10 cellular contexts compared by ENCODE assay signal in the genomic region with DNA sequence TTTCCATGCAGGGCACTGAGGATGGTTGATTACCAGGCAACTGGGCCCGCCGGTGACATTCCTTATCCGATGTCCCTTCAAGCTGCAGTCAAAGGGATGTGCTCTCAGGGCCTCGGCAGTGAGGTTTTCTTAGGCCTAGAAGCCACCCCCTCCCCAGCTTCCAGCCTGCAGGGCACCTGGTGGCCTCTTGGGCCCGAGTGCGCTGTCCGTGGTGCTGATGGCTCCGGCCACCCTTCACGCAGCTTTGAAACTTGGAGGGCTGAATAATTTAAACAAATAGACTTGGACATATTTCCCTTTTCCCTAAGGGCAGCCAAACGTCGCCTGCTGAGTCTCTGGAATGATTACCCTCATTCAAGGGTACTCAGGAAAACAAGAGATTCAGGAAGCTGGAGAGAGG. TPM values are rescaled to one million over a fixed set of nuclear protein-coding genes. Genes with fewer than 3 reads are reported as not detected.
DNase-seq lines count a peak whose midpoint lies in the region; ATAC-seq and TF ChIP-seq lines count a peak whose summit lies in the region.
"Had no signal": no experiment of that assay in that cellular context is flagged by ENCODE, and none has a peak within 500 bp of the region (broad histone marks: within the 10 kb centered on the region; RNA-seq: fewer than 3 reads in every experiment).

No MANE protein-coding gene starts in this region.

- H3K9me3 Mint-ChIP-seq in CD4-positive, CD25-positive, alpha-beta regulatory T cell, result peaks cover 0 to 4% (median 0%) of the 10 kb centered on the region in 7 donors
- H3K9me3 Mint-ChIP-seq: stimulated activated naive CD8-positive, alpha-beta T cell treated with anti-CD3 and anti-CD28 coated beads, Interleukin-15, Interleukin-2, amounts not matched to agents 100 ng/mL and 50 ng/mL, for 24 hours had no signal

- 4% methylated on average over 11 of the region's 11 CpGs for WGBS in liver

- no TSS peak for BruUV-seq in PC-3 (replicated peaks; lab: Mats Ljungman, UMichigan)

- peaks cover 56% of the 10 kb centered on the region for H3K27me3 Mint-ChIP-seq in CD4-positive, CD25-positive, alpha-beta regulatory T cell

- H3K36me3 ChIP-seq in CD4-positive, CD25-positive, alpha-beta regulatory T cell (ENCODE audit: control insufficient read depth, insufficient read depth, low read length), result no peaks in the 10 kb centered on the region
- no peaks in the 10 kb centered on the region for H3K36me3 ChIP-seq in PC-3 (ENCODE audit: low read depth, low read length)
- no peaks in the 10 kb centered on the region for H3K36me3 ChIP-seq in breast epithelium
- no peaks in the 10 kb centered on the region for H3K36me3 ChIP-seq in liver (ENCODE audit: control insufficient read depth in 4 of 4, insufficient read depth in 3 of 4, low read depth in 1 of 4, low read length in 3 of 4)

- no peak overlapping the region for H3K27ac Mint-ChIP-seq in CD4-positive, CD25-positive, alpha-beta regulatory T cell
- H3K27ac Mint-ChIP-seq: stimulated activated naive CD8-positive, alpha-beta T cell treated with anti-CD3 and anti-CD28 coated beads, Interleukin-15, Interleukin-2, amounts not matched to agents 100 ng/mL and 50 ng/mL, for 24 hours had no signal

- no peaks in the 10 kb centered on the region for H3K9me3 ChIP-seq in CD4-positive, CD25-positive, alpha-beta regulatory T cell (ENCODE audit: control insufficient read depth in 2 of 2, low read length in 2 of 2)
- H3K9me3 ChIP-seq in PC-3 (ENCODE audit: low read length) (no peaks in the 10 kb centered on the region), breast epithelium (no peaks in the 10 kb centered on the region), liver (ENCODE audit: control insufficient read depth in 4 of 4, low read length in 3 of 4) (no peaks in the 10 kb centered on the region)

- H3K79me2 ChIP-seq in PC-3 (ENCODE audit: low read length), result no peaks in the 10 kb centered on the region

- H3K9me2 ChIP-seq in PC-3 (replicated peaks; ENCODE audit: low read length), result no peaks in the 10 kb centered on the region

- no peak for TF ChIP-seq POLR2A in breast epithelium (IDR thresholded peaks at IDR 0.05)

- peaks cover 8% of the 10 kb centered on the region for H3K4me1 ChIP-seq in CD4-positive, CD25-positive, alpha-beta regulatory T cell (ENCODE audit: control insufficient read depth, insufficient read depth, low read length, poor library complexity, severe bottlenecking)
- H3K4me1 ChIP-seq in PC-3 (ENCODE audit: insufficient read depth, low read length) (no peaks in the 10 kb centered on the region), breast epithelium (no peaks in the 10 kb centered on the region), liver (ENCODE audit: control insufficient read depth in 4 of 4, insufficient read depth in 4 of 4, low read length in 3 of 4) (no peaks in the 10 kb centered on the region)

- H3K27ac ChIP-seq in CD4-positive, CD25-positive, alpha-beta regulatory T cell (ENCODE audit: insufficient read depth, low read length, poor library complexity, severe bottlenecking), result no peak overlapping the region
- H3K27ac ChIP-seq in PC-3 (ENCODE audit: low read length) (no peak overlapping the region), breast epithelium (no peak overlapping the region), liver (ENCODE audit: low read depth in 1 of 2, low read length in 2 of 2) (no peak overlapping the region)
- H3K27ac ChIP-seq: HL-60 had no signal

- peaks cover 3 to 13% (median 10%) of the 10 kb centered on the region in 4 donors for H3K4me1 Mint-ChIP-seq in CD4-positive, CD25-positive, alpha-beta regulatory T cell

- H3K4me3 Mint-ChIP-seq in CD4-positive, CD25-positive, alpha-beta regulatory T cell, result no peak overlapping the region
- H3K4me3 Mint-ChIP-seq: stimulated activated naive CD8-positive, alpha-beta T cell treated with anti-CD3 and anti-CD28 coated beads, Interleukin-15, Interleukin-2, amounts not matched to agents 100 ng/mL and 50 ng/mL, for 24 hours had no signal

- H3F3A ChIP-seq in PC-3 (ENCODE audit: low read length, unreplicated experiment), result no peaks in the 10 kb centered on the region

- H3K36me3 Mint-ChIP-seq in CD4-positive, CD25-positive, alpha-beta regulatory T cell, result no peaks in the 10 kb centered on the region

- CTCF ChIA-PET in PC-3 (lab: Charles Lee), result interaction anchor here (0.6 kb wide), 1 partner anchor 13 kb away, joined by 3 read pairs; no protein-coding TSS in a partner anchor

- POLR2A ChIA-PET in PC-3 (lab: Charles Lee; ENCODE audit: unreplicated experiment), result no interaction called here

- intact Hi-C loops in PC-3 (cut with micrococcal nuclease) (no loop called here), breast epithelium (cut with DNase I; ENCODE audit: low total_unique reads) (no loop called here)

- ATAC-seq in CD4-positive, CD25-positive, alpha-beta regulatory T cell (ENCODE audit: low read depth in 2 of 2), result no peak
- ATAC-seq in PC-3 (peak; percentile 74), HG02852 (IDR thresholded peaks at IDR 0.05; ENCODE audit: unreplicated experiment) (no peak), GM19395 (IDR thresholded peaks at IDR 0.05; ENCODE audit: unreplicated experiment) (no peak)

- peak in 2 of 3 donors; percentile 20 to 30 for DNase-seq in CD4-positive, CD25-positive, alpha-beta regulatory T cell
- DNase-seq in HCEC 1CT, result peak; percentile 7
- peak; percentile 68 for DNase-seq in PC-3
- DNase-seq in breast epithelium (ENCODE audit: low spot score in 2 of 2), result no peak
- DNase-seq in foreskin melanocyte, result no peak

- peaks cover 14% of the 10 kb centered on the region for H3K27me3 ChIP-seq in CD4-positive, CD25-positive, alpha-beta regulatory T cell (ENCODE audit: control insufficient read depth, insufficient read depth, low read length)
- H3K27me3 ChIP-seq in PC-3 (ENCODE audit: low read length) (peaks cover 63% of the 10 kb centered on the region), breast epithelium (peaks cover 0 to 21% of the 10 kb centered on the region in 2 donors), liver (ENCODE audit: control insufficient read depth in 4 of 4, insufficient read depth in 4 of 4, low read length in 3 of 4) (peaks cover 0 to 6% (median 0%) of the 10 kb centered on the region in 4 donors)

- TF ChIP-seq CTCF in PC-3 (conservative IDR thresholded peaks at IDR 0.05; ENCODE audit: low read depth, low read length) (no peak), breast epithelium (IDR thresholded peaks at IDR 0.05) (peak in 2 of 3 donors; percentile 24 to 30), liver (IDR thresholded peaks at IDR 0.05; ENCODE audit: low read depth, low read length, missing input control) (peak; percentile 37)

- no peaks in the 10 kb centered on the region for H4K20me1 ChIP-seq in PC-3 (ENCODE audit: low read length)

- H3K9ac ChIP-seq in PC-3 (ENCODE audit: low read length) (no peak overlapping the region), liver (ENCODE audit: low read depth in 1 of 2, low read length in 2 of 2) (no peak overlapping the region)

- H3K4me2 ChIP-seq in PC-3 (ENCODE audit: low read length), result no peak overlapping the region

- peak in 1 of 2 donors; percentile 8 for TF ChIP-seq RAD21 in liver (IDR thresholded peaks at IDR 0.05)

- H2AFZ ChIP-seq in PC-3 (ENCODE audit: low read length), result no peak overlapping the region

- H3K4me3 ChIP-seq in CD4-positive, CD25-positive, alpha-beta regulatory T cell (ENCODE audit: low read depth, low read length), result no peak overlapping the region
- no peak overlapping the region for H3K4me3 ChIP-seq in PC-3 (ENCODE audit: low read length)
- H3K4me3 ChIP-seq in breast epithelium, result no peak overlapping the region
- H3K4me3 ChIP-seq in liver (ENCODE audit: low read depth in 1 of 3, low read length in 3 of 3), result no peak overlapping the region

TF ChIP-seq in liver, 16 proteins besides CTCF, POLR2A, EP300 and RAD21:
- no peak for TF ChIP-seq NR2F2 (IDR thresholded peaks at IDR 0.05)
- TF ChIP-seq, protein P1, sequence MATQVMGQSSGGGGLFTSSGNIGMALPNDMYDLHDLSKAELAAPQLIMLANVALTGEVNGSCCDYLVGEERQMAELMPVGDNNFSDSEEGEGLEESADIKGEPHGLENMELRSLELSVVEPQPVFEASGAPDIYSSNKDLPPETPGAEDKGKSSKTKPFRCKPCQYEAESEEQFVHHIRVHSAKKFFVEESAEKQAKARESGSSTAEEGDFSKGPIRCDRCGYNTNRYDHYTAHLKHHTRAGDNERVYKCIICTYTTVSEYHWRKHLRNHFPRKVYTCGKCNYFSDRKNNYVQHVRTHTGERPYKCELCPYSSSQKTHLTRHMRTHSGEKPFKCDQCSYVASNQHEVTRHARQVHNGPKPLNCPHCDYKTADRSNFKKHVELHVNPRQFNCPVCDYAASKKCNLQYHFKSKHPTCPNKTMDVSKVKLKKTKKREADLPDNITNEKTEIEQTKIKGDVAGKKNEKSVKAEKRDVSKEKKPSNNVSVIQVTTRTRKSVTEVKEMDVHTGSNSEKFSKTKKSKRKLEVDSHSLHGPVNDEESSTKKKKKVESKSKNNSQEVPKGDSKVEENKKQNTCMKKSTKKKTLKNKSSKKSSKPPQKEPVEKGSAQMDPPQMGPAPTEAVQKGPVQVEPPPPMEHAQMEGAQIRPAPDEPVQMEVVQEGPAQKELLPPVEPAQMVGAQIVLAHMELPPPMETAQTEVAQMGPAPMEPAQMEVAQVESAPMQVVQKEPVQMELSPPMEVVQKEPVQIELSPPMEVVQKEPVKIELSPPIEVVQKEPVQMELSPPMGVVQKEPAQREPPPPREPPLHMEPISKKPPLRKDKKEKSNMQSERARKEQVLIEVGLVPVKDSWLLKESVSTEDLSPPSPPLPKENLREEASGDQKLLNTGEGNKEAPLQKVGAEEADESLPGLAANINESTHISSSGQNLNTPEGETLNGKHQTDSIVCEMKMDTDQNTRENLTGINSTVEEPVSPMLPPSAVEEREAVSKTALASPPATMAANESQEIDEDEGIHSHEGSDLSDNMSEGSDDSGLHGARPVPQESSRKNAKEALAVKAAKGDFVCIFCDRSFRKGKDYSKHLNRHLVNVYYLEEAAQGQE (IDR thresholded peaks at IDR 0.05), result peak; percentile 99

RNA-seq across cellular contexts. Expression of a gene that starts 8.9 kb away (rescaled TPM):
- total RNA-seq in CD4-positive, CD25-positive, alpha-beta regulatory T cell, result not detected
- polyA plus RNA-seq in CD4-positive, CD25-positive, alpha-beta regulatory T cell, result not detected
- total RNA-seq in PC-3 (2014; rRNA removed), result not detected in 2 replicates
- total RNA-seq in breast epithelium, result not detected
- not detected for total RNA-seq in liver
- polyA plus RNA-seq in liver, result not detected

RNA-seq across cellular contexts. Expression of a gene that starts 23.7 kb away (rescaled TPM):
- total RNA-seq in CD4-positive, CD25-positive, alpha-beta regulatory T cell, result 102 TPM
- 10 to 100 TPM; 25.7 to 36.4 (median 31.7) TPM for polyA plus RNA-seq in CD4-positive, CD25-positive, alpha-beta regulatory T cell
- total RNA-seq in PC-3 (2014; rRNA removed), result 54.5 and 83.6 TPM in 2 replicates
- total RNA-seq in breast epithelium, result 10 to 100 TPM; 42.2 to 69.1 (median 59.0) TPM
- 10 to 100 TPM; 14.2 to 23.1 TPM for total RNA-seq in liver
- 10 to 100 TPM in 1 of 2 donors, 1 to 10 TPM in 1; 6.5 to 19.0 TPM for polyA plus RNA-seq in liver

Comparison
In these comparisons a context has a peak if more than half of its experiments do, and no peak if none do; other contexts are left out.
1. DNase-seq: peak in CD4-positive, CD25-positive, alpha-beta regulatory T cell (2 of 3), HCEC 1CT (single experiment) and PC-3 (single experiment); none in breast epithelium (0 of 2) and foreskin melanocyte (single experiment).